Comparison of ENCODE assay signal across 16 cellular contexts in genomic region chr12:62878211-62878610, GRCh38. TPM values are rescaled to one million over a fixed set of nuclear protein-coding genes. Genes with fewer than 3 reads are reported as not detected.
DNase-seq lines count a peak whose midpoint lies in the region; ATAC-seq and TF ChIP-seq lines count a peak whose summit lies in the region.
"Had no signal": no experiment of that assay in that cellular context is flagged by ENCODE, and none has a peak within 500 bp of the region (broad histone marks: within the 10 kb centered on the region; RNA-seq: fewer than 3 reads in every experiment).

No MANE protein-coding gene starts in this region.

- CTCF ChIA-PET in PC-3 (lab: Charles Lee), result no interaction called here

- H3K36me3 ChIP-seq in PC-3 (ENCODE audit: low read depth, low read length), result 0 out of 2 replicates have a peak, but pooled peaks cover 5% of the 10 kb centered on the region

- no peaks in the 10 kb centered on the region for H3K79me2 ChIP-seq in PC-3 (ENCODE audit: low read length)

- DNase-seq in EH (ENCODE audit: low read depth), result peak; percentile 39
- DNase-seq in PC-3, result no peak
- peak; percentile 46 for DNase-seq in fibroblast of peridontal ligament (ENCODE audit: extremely low read depth)
- DNase-seq in SIG-M5 (lab: John Stamatoyannopoulos, UW), result no peak
- DNase-seq: Caco-2; CD4-positive, alpha-beta T cell; GF-D8; GOT3; H7 had no signal

- no TSS peak for BruUV-seq in PC-3 (replicated peaks; lab: Mats Ljungman, UMichigan)

- H3K9ac ChIP-seq in PC-3 (ENCODE audit: low read length), result no peak overlapping the region

- no peak overlapping the region for H3K4me3 ChIP-seq in PC-3 (ENCODE audit: low read length)
- H3K4me3 ChIP-seq: GM12878 had no signal

- intact Hi-C loops in PC-3 (cut with micrococcal nuclease), result no loop called here

- H3K9me2 ChIP-seq in PC-3 (replicated peaks; ENCODE audit: low read length), result no peaks in the 10 kb centered on the region

- POLR2A ChIA-PET in PC-3 (lab: Charles Lee; ENCODE audit: unreplicated experiment), result no interaction called here

- no peak overlapping the region for H3K4me2 ChIP-seq in PC-3 (ENCODE audit: low read length)

- H4K20me1 ChIP-seq in PC-3 (ENCODE audit: low read length), result no peaks in the 10 kb centered on the region

- H3K9me3 ChIP-seq in PC-3 (ENCODE audit: low read length), result no peaks in the 10 kb centered on the region
- H3K9me3 ChIP-seq: Caco-2 had no signal

- no peak for TF ChIP-seq CTCF in PC-3 (conservative IDR thresholded peaks at IDR 0.05; ENCODE audit: low read depth, low read length)

- H3K27me3 ChIP-seq in PC-3 (ENCODE audit: low read length), result no peaks in the 10 kb centered on the region

- H3F3A ChIP-seq in PC-3 (ENCODE audit: low read length, unreplicated experiment), result no peaks in the 10 kb centered on the region

- peak overlapping the region; percentile 24 for H3K27ac ChIP-seq in PC-3 (ENCODE audit: low read length)
- H3K27ac ChIP-seq: C4-2B, HL-60 had no signal

- H2AFZ ChIP-seq in PC-3 (ENCODE audit: low read length), result no peak overlapping the region

- H3K4me1 ChIP-seq in PC-3 (ENCODE audit: insufficient read depth, low read length), result peaks cover 35% of the 10 kb centered on the region

- no peak for ATAC-seq in PC-3
- ATAC-seq in HG03108 (IDR thresholded peaks at IDR 0.05; ENCODE audit: unreplicated experiment), result no peak
- ATAC-seq in HG03460 (IDR thresholded peaks at IDR 0.05; ENCODE audit: unreplicated experiment), result no peak
- ATAC-seq: GM12878, HCT116 had no signal

RNA-seq across cellular contexts. Expression of gene PPM1H, which starts 56.7 kb away (rescaled TPM):
- 9.8 and 12.0 TPM in 2 replicates for total RNA-seq in PC-3 (2014; rRNA removed)
- total RNA-seq: B cell; CD4-positive, alpha-beta T cell had no signal

Comparison
In these comparisons a context has a peak if more than half of its experiments do, and no peak if none do; other contexts are left out.
1. DNase-seq: peak in EH (single experiment) and fibroblast of peridontal ligament (single experiment); none in PC-3 (single experiment) and SIG-M5 (single experiment).